ENCODE assay signal across 1 cellular context in genomic region chr10:122957474-122957873, GRCh38.
A peak's percentile ranks its signal among the peaks of the same experiment; 100 is the strongest.
TF ChIP-seq lines count a peak whose summit lies in the region.

No MANE protein-coding gene starts in this region.

TF ChIP-seq in IMR-90, 13 proteins besides CTCF, POLR2A, EP300 and RAD21:
- TF ChIP-seq CEBPB (IDR thresholded peaks at IDR 0.05; ENCODE audit: low read depth, low read length) (peak; percentile 67), NFE2L2 (IDR thresholded peaks at IDR 0.05; ENCODE audit: low read depth, low read length) (no peak)
